14 cellular contexts compared by ENCODE assay signal in genomic region chr10:28263136-28263857, GRCh38. TPM values are rescaled to one million over a fixed set of nuclear protein-coding genes. Genes with fewer than 3 reads are reported as not detected.
DNase-seq lines count a peak whose midpoint lies in the region; ATAC-seq and TF ChIP-seq lines count a peak whose summit lies in the region.
"Had no signal": no experiment of that assay in that cellular context is flagged by ENCODE, and none has a peak within 500 bp of the region (broad histone marks: within the 10 kb centered on the region; RNA-seq: fewer than 3 reads in every experiment).

No MANE protein-coding gene starts in this region.

- no TSS peak for BruUV-seq in Calu3 (replicated peaks; lab: Mats Ljungman, UMichigan)

- no peak overlapping the region for H2BK12ac ChIP-seq in mesenchymal stem cell (ENCODE audit: low read length in 2 of 2)

- H4K8ac ChIP-seq in mesenchymal stem cell (ENCODE audit: low read length), result no peak overlapping the region

- H3K9me3 ChIP-seq in endodermal cell (ENCODE audit: control insufficient read depth, low read length) (no peaks in the 10 kb centered on the region), mesenchymal stem cell (ENCODE audit: control insufficient read depth, low read length) (no peaks in the 10 kb centered on the region)
- H3K9me3 ChIP-seq: A549 had no signal

- CTCF ChIA-PET in activated naive CD4-positive, alpha-beta T cell treated with anti-CD3 and anti-CD28 coated beads for 36 hours (lab: Charles Lee), result interaction anchor here (0.6 to 1.8 kb wide), 4 partner anchors 66 to 130 kb away, joined by 3 to 8 read pairs (median 4); no protein-coding TSS in a partner anchor
- CTCF ChIA-PET in Calu3 (lab: Charles Lee), result interaction anchor here (0.6 to 1.6 kb wide), 3 partner anchors 13 to 131 kb away, joined by 3 to 4 read pairs (median 3); no protein-coding TSS in a partner anchor

- H3K9ac ChIP-seq in endodermal cell (ENCODE audit: extremely low read depth, low read length, poor library complexity, severe bottlenecking), result no peak overlapping the region
- H3K9ac ChIP-seq in mesenchymal stem cell (ENCODE audit: low read length), result no peak overlapping the region

- no peak overlapping the region for H2BK15ac ChIP-seq in mesenchymal stem cell (ENCODE audit: low read depth, poor library complexity, severe bottlenecking)

- no peak overlapping the region for H3K4me3 Mint-ChIP-seq in activated naive CD4-positive, alpha-beta T cell treated with anti-CD3 and anti-CD28 coated beads, Interleukin-2, amount 50 U/mL, for 24 hours
- H3K4me3 Mint-ChIP-seq in activated naive CD4-positive, alpha-beta T cell treated with anti-CD3 and anti-CD28 coated beads for 36 hours, result no peak overlapping the region
- H3K4me3 Mint-ChIP-seq in endodermal cell (no peak overlapping the region), Calu3 (ENCODE audit: low read depth, unreplicated experiment) (no peak overlapping the region)
- H3K4me3 Mint-ChIP-seq: activated CD4-positive, alpha-beta T cell treated with anti-CD3 and anti-CD28 coated beads, Interleukin-2, amount 10 ng/mL, durations not matched to agents 7 days and 5 days; activated T-helper 1 cell treated with anti-CD3 and anti-CD28 coated beads, Interleukin-12 subunit alpha, Interleukin-12 subunit beta, Interleukin-2, Interleukin-4 antibody, amounts not matched to agents 30 ng/mL and 10 ng/mL and 1 ng/mL, durations not matched to agents 14 hours and 24 hours and 36 hours had no signal

- no peaks in the 10 kb centered on the region for H3K9me3 Mint-ChIP-seq in activated naive CD4-positive, alpha-beta T cell treated with anti-CD3 and anti-CD28 coated beads, Interleukin-2, amount 50 U/mL, for 24 hours
- no peaks in the 10 kb centered on the region for H3K9me3 Mint-ChIP-seq in activated naive CD4-positive, alpha-beta T cell treated with anti-CD3 and anti-CD28 coated beads for 36 hours
- H3K9me3 Mint-ChIP-seq in endodermal cell (no peaks in the 10 kb centered on the region), Calu3 (ENCODE audit: low read depth, unreplicated experiment) (no peaks in the 10 kb centered on the region)
- H3K9me3 Mint-ChIP-seq: activated CD4-positive, alpha-beta T cell treated with anti-CD3 and anti-CD28 coated beads, Interleukin-2, amount 10 ng/mL, durations not matched to agents 7 days and 5 days; activated T-helper 1 cell treated with anti-CD3 and anti-CD28 coated beads, Interleukin-12 subunit alpha, Interleukin-12 subunit beta, Interleukin-2, Interleukin-4 antibody, amounts not matched to agents 30 ng/mL and 10 ng/mL and 1 ng/mL, durations not matched to agents 14 hours and 24 hours and 36 hours had no signal

- no peak overlapping the region for H2AFZ ChIP-seq in mesenchymal stem cell (ENCODE audit: low read depth, low read length)

- H2BK120ac ChIP-seq in mesenchymal stem cell (ENCODE audit: low read depth, low read length), result no peak overlapping the region

- peak overlapping the region; percentile 25 for H3K4me2 ChIP-seq in mesenchymal stem cell (ENCODE audit: low read length, poor library complexity, severe bottlenecking)
- H3K4me2 ChIP-seq: A549, smooth muscle cell had no signal

- no peak for TF ChIP-seq CTCF in endodermal cell (conservative IDR thresholded peaks at IDR 0.05)
- no peak for TF ChIP-seq CTCF in Calu3 (IDR thresholded peaks at IDR 0.05; ENCODE audit: unreplicated experiment)

- H3K4me3 ChIP-seq in endodermal cell (ENCODE audit: low read length) (no peak overlapping the region), mesenchymal stem cell (ENCODE audit: insufficient read depth in 1 of 2, low read depth in 1 of 2, low read length in 2 of 2) (no peak overlapping the region)
- H3K4me3 ChIP-seq: A549, smooth muscle cell had no signal

- no peaks in the 10 kb centered on the region for H3K27me3 Mint-ChIP-seq in activated naive CD4-positive, alpha-beta T cell treated with anti-CD3 and anti-CD28 coated beads, Interleukin-2, amount 50 U/mL, for 24 hours
- H3K27me3 Mint-ChIP-seq in activated naive CD4-positive, alpha-beta T cell treated with anti-CD3 and anti-CD28 coated beads for 36 hours (ENCODE audit: low read depth), result no peaks in the 10 kb centered on the region
- H3K27me3 Mint-ChIP-seq in endodermal cell (ENCODE audit: insufficient read depth), result no peaks in the 10 kb centered on the region
- H3K27me3 Mint-ChIP-seq in Calu3 (ENCODE audit: unreplicated experiment), result no peaks in the 10 kb centered on the region
- H3K27me3 Mint-ChIP-seq: activated CD4-positive, alpha-beta T cell treated with anti-CD3 and anti-CD28 coated beads, Interleukin-2, amount 10 ng/mL, durations not matched to agents 7 days and 5 days had no signal

- DNase-seq in activated naive CD4-positive, alpha-beta T cell treated with anti-CD3 and anti-CD28 coated beads for 36 hours, result no peak
- peak; percentile 48 for DNase-seq in endodermal cell
- no peak for DNase-seq in mesenchymal stem cell
- peak; percentile 52 for DNase-seq in ureter (ENCODE audit: low spot score)
- no peak for DNase-seq in NCI-H345 treated with DMSO at 0.1 percent for 48 hours (lab: John Stamatoyannopoulos, UW; ENCODE audit: unreplicated experiment)
- DNase-seq in Calu3, result no peak
- DNase-seq: activated CD4-positive, alpha-beta T cell treated with anti-CD3 and anti-CD28 coated beads, Interleukin-2, amount 10 ng/mL, durations not matched to agents 7 days and 5 days; foreskin fibroblast; NCI-H82 had no signal

- ATAC-seq in GM18498 (IDR thresholded peaks at IDR 0.05; ENCODE audit: unreplicated experiment), result no peak
- ATAC-seq: A549 had no signal

- no peak overlapping the region for H3K23ac ChIP-seq in mesenchymal stem cell (ENCODE audit: low read length in 2 of 2)

- H4K91ac ChIP-seq in mesenchymal stem cell (ENCODE audit: low read length), result no peak overlapping the region

- H3K27ac Mint-ChIP-seq in activated naive CD4-positive, alpha-beta T cell treated with anti-CD3 and anti-CD28 coated beads, Interleukin-2, amount 50 U/mL, for 24 hours, result peak overlapping the region; percentile 76
- no peak overlapping the region for H3K27ac Mint-ChIP-seq in activated naive CD4-positive, alpha-beta T cell treated with anti-CD3 and anti-CD28 coated beads for 36 hours
- H3K27ac Mint-ChIP-seq in endodermal cell (no peak overlapping the region), Calu3 (ENCODE audit: unreplicated experiment) (no peak overlapping the region)
- H3K27ac Mint-ChIP-seq: activated CD4-positive, alpha-beta T cell treated with anti-CD3 and anti-CD28 coated beads, Interleukin-2, amount 10 ng/mL, durations not matched to agents 7 days and 5 days; activated T-helper 1 cell treated with anti-CD3 and anti-CD28 coated beads, Interleukin-12 subunit alpha, Interleukin-12 subunit beta, Interleukin-2, Interleukin-4 antibody, amounts not matched to agents 30 ng/mL and 10 ng/mL and 1 ng/mL, durations not matched to agents 14 hours and 24 hours and 36 hours had no signal

- H3K36me3 Mint-ChIP-seq in activated naive CD4-positive, alpha-beta T cell treated with anti-CD3 and anti-CD28 coated beads, Interleukin-2, amount 50 U/mL, for 24 hours, result peaks cover 9% of the 10 kb centered on the region
- H3K36me3 Mint-ChIP-seq in activated naive CD4-positive, alpha-beta T cell treated with anti-CD3 and anti-CD28 coated beads for 36 hours (ENCODE audit: low read depth), result no peaks in the 10 kb centered on the region
- H3K36me3 Mint-ChIP-seq in endodermal cell (ENCODE audit: low read depth) (no peaks in the 10 kb centered on the region), Calu3 (ENCODE audit: insufficient read depth, unreplicated experiment) (no peaks in the 10 kb centered on the region)

- H3K18ac ChIP-seq in mesenchymal stem cell (ENCODE audit: low read depth in 1 of 2, low read length in 2 of 2), result no peak overlapping the region

- H3K79me1 ChIP-seq in mesenchymal stem cell (replicated peaks; ENCODE audit: low read length, poor library complexity, severe bottlenecking), result peaks cover 1% of the 10 kb centered on the region

- H3K4me1 Mint-ChIP-seq in activated naive CD4-positive, alpha-beta T cell treated with anti-CD3 and anti-CD28 coated beads, Interleukin-2, amount 50 U/mL, for 24 hours, result peaks cover 40% of the 10 kb centered on the region
- peaks cover 33% of the 10 kb centered on the region for H3K4me1 Mint-ChIP-seq in activated naive CD4-positive, alpha-beta T cell treated with anti-CD3 and anti-CD28 coated beads for 36 hours (ENCODE audit: low read depth)
- no peaks in the 10 kb centered on the region for H3K4me1 Mint-ChIP-seq in endodermal cell
- no peaks in the 10 kb centered on the region for H3K4me1 Mint-ChIP-seq in Calu3 (ENCODE audit: low read depth, unreplicated experiment)

- H3K4ac ChIP-seq in mesenchymal stem cell (ENCODE audit: low read depth in 1 of 2, low read length in 2 of 2), result no peak overlapping the region

- H3K36me3 ChIP-seq in endodermal cell (ENCODE audit: control insufficient read depth, insufficient read depth, low read length) (no peaks in the 10 kb centered on the region), mesenchymal stem cell (ENCODE audit: control insufficient read depth in 1 of 2, insufficient read depth in 2 of 2, low read depth in 1 of 2, low read length in 2 of 2) (no peaks in the 10 kb centered on the region)

- H2BK5ac ChIP-seq in mesenchymal stem cell (ENCODE audit: low read depth, low read length, poor library complexity, severe bottlenecking), result no peak overlapping the region

- no peak overlapping the region for H3K14ac ChIP-seq in mesenchymal stem cell (ENCODE audit: low read length in 2 of 2)

- no peak overlapping the region for H3K27ac ChIP-seq in endodermal cell (ENCODE audit: low read depth, low read length)
- H3K27ac ChIP-seq in mesenchymal stem cell (ENCODE audit: low read length, poor library complexity, severe bottlenecking), result no peak overlapping the region
- H3K27ac ChIP-seq: A549 had no signal

- H3K4me1 ChIP-seq in endodermal cell (ENCODE audit: control insufficient read depth, insufficient read depth, low read length), result no peaks in the 10 kb centered on the region
- H3K4me1 ChIP-seq in mesenchymal stem cell (ENCODE audit: control insufficient read depth, insufficient read depth, low read depth, low read length), result peaks cover 2% of the 10 kb centered on the region
- H3K4me1 ChIP-seq: A549 had no signal

- H3K27me3 ChIP-seq in endodermal cell (ENCODE audit: control insufficient read depth, insufficient read depth, low read length, poor library complexity, severe bottlenecking), result no peaks in the 10 kb centered on the region
- peaks cover 0 to 7% of the 10 kb centered on the region in 2 experiments for H3K27me3 ChIP-seq in mesenchymal stem cell (ENCODE audit: control insufficient read depth in 1 of 2, insufficient read depth in 1 of 2, low read length in 2 of 2)

- intact Hi-C loops in activated naive CD4-positive, alpha-beta T cell treated with anti-CD3 and anti-CD28 coated beads for 36 hours (cut with micrococcal nuclease), result no loop called here
- intact Hi-C loops in Calu3 (cut with micrococcal nuclease; ENCODE audit: unreplicated experiment), result no loop called here

- no peak overlapping the region for H2AK5ac ChIP-seq in mesenchymal stem cell (ENCODE audit: low read length, severe bottlenecking)

- WGBS in endodermal cell (ENCODE audit: insufficient coverage in 1 of 2, insufficient read length in 1 of 2), 2 experiments, result 86 to 93% methylated on average over 9 to 10 of the region's 10 CpGs
- WGBS in mesenchymal stem cell, result 72% methylated on average over 8 of the region's 10 CpGs

RNA-seq across cellular contexts. Expression of gene MPP7, which starts 39.6 kb away (rescaled TPM):
- total RNA-seq in activated naive CD4-positive, alpha-beta T cell treated with anti-CD3 and anti-CD28 coated beads for 36 hours, result 10 to 100 TPM; 23.6 to 25.4 TPM
- total RNA-seq in endodermal cell (1 to 10 TPM; 5.5 to 7.7 TPM), ureter (35.8 TPM), Calu3 (2022) (4.6 and 6.6 TPM in 2 replicates)
- polyA plus RNA-seq in endodermal cell (2013, experiment 1 of 2), result 3.5 TPM
- polyA plus RNA-seq in endodermal cell (2013, experiment 2 of 2), result 3.4 TPM
- 0.10 TPM for polyA plus RNA-seq in mesenchymal stem cell (2013, experiment 1 of 2)
- polyA plus RNA-seq in mesenchymal stem cell (2013, experiment 2 of 2), result 0.14 TPM

Comparison
In these comparisons a context has a peak if more than half of its experiments do, and no peak if none do; other contexts are left out.
1. DNase-seq: peak in endodermal cell (single experiment) and ureter (single experiment); none in activated naive CD4-positive, alpha-beta T cell treated with anti-CD3 and anti-CD28 coated beads for 36 hours (single experiment), mesenchymal stem cell (single experiment), NCI-H345 treated with DMSO at 0.1 percent for 48 hours (single experiment) and Calu3 (single experiment).